In the genomic region with DNA sequence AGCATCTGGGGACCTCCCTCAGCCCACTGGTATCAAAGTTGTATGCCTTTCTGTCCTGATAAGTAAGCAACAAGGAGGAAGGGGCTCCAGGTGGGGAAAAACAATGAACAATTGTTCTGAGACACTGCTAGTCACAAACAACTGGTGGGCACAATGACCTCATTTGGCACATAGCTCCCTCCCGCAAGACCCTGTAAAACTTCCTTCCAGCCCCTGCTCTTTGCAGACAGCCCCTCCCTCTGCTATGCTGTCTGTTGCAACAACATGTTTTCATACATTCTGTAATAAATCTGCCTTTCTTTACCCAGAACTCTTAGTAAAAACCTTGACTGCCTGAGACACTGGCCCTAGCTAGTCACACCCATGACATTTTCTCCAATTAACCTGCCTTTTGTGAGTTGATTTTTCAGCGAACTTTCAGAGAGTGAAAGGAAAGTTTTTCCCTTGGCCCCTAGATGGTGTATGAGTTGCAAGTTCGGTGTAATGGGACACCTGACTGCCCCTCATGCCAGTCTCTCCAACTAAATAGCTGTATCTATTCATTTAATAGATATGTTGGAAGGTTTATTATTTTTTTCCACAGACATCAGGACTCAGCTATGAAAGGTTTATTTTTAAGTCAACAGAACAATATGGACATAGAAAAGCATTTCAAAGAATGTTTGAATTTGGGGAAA, we compare ENCODE assay signal across 9 cellular contexts.
DNase-seq lines count a peak whose midpoint lies in the region; ATAC-seq, FAIRE-seq and TF ChIP-seq lines count a peak whose summit lies in the region.
"Had no signal": no experiment of that assay in that cellular context is flagged by ENCODE, and none has a peak within 500 bp of the region (broad histone marks: within the 10 kb centered on the region; RNA-seq: fewer than 3 reads in every experiment).

No MANE protein-coding gene starts in this region.

- no peak for TF ChIP-seq EP300 in GM12878 (IDR thresholded peaks at IDR 0.05; ENCODE audit: borderline replicate concordance in 1 of 2, control insufficient read depth in 1 of 2, low read depth in 2 of 2, low read length in 2 of 2)
- peak in 1 of 2 experiments; percentile 52; a peak in 1 of 4 replicates for TF ChIP-seq EP300 in HepG2 (IDR thresholded peaks at IDR 0.05; ENCODE audit: low read depth in 2 of 2, low read length in 2 of 2)
- TF ChIP-seq EP300 in HepG2 (CRISPR knock-in tag; IDR thresholded peaks at IDR 0.05; ENCODE audit: borderline replicate concordance), result no peak

- SMC1A ChIA-PET in GM12878 (lab: Charles Lee; ENCODE audit: uncharacterized antibody, unreplicated experiment), result interaction anchor here (0.6 to 2.4 kb wide), 11 partner anchors 28 to 331 kb away, joined by 3 to 7 read pairs (median 4); no protein-coding TSS in a partner anchor

- POLR2A ChIA-PET in GM12878 (lab: Charles Lee), result no interaction called here
- POLR2A ChIA-PET in HepG2 (lab: Yijun Ruan, JAX), result interaction anchor here (1.5 kb wide), 1 partner anchor 256 kb away, joined by 5 read pairs; the partner anchor contains the start of gene AMD1

- TF ChIP-seq RAD21 in GM12878 (IDR thresholded peaks at IDR 0.05; ENCODE audit: insufficient read depth, low read depth, low read length) (peak; percentile 47), HepG2 (CRISPR knock-in tag; IDR thresholded peaks at IDR 0.05) (no peak)

- FAIRE-seq in GM12878 (lab: Jason Lieb, UNC), result no peak
- no peak for FAIRE-seq in HepG2 (lab: Jason Lieb, UNC)

- intact Hi-C loops in GM12878 (cut with micrococcal nuclease; ENCODE audit: unreplicated experiment) (loop anchor here (10.0 kb wide), 1 partner anchor 326 kb away; no protein-coding TSS in a partner anchor), HepG2 (cut with micrococcal nuclease; ENCODE audit: unreplicated experiment) (no loop called here), spleen (cut with DNase I; ENCODE audit: low total_unique reads) (no loop called here)

- H3K4me1 ChIP-seq in GM12878 (ENCODE audit: control insufficient read depth, insufficient read depth, low read length), result peaks cover 11% of the 10 kb centered on the region
- H3K4me1 ChIP-seq in HepG2 (ENCODE audit: insufficient read depth, low read length), result peaks cover 23% of the 10 kb centered on the region
- H3K4me1 ChIP-seq in spleen, result no peaks in the 10 kb centered on the region

- TF ChIP-seq CTCF in C4-2B (conservative IDR thresholded peaks at IDR 0.05) (peak; percentile 71), GM12878 (IDR thresholded peaks at IDR 0.05 in 2 of 3, conservative IDR thresholded peaks at IDR 0.05 in 1 of 3; ENCODE audit: control insufficient read depth in 2 of 3, extremely low read depth in 1 of 3, insufficient read depth in 1 of 3, low read depth in 3 of 3, low read length in 3 of 3) (peak in 2 of 3 experiments; percentile 34 to 48; a peak in 4 of 6 replicates), HepG2 (CRISPR knock-in tag; IDR thresholded peaks at IDR 0.05) (peak; percentile 48), spleen (IDR thresholded peaks at IDR 0.05 in 8 of 11, conservative IDR thresholded peaks at IDR 0.05 in 3 of 11) (no peak)

- TF ChIP-seq POLR2A in GM12878 (IDR thresholded peaks at IDR 0.05; ENCODE audit: low read depth, low read length), result no peak
- no peak for TF ChIP-seq POLR2A in HepG2 (IDR thresholded peaks at IDR 0.05; ENCODE audit: insufficient read depth in 1 of 2, low read depth in 2 of 2, low read length in 2 of 2)
- no peak for TF ChIP-seq POLR2A in spleen (IDR thresholded peaks at IDR 0.05)

- peak overlapping the region; percentile 69 for H3K27ac ChIP-seq in C4-2B
- no peak overlapping the region for H3K27ac ChIP-seq in GM12878 (ENCODE audit: control insufficient read depth, insufficient read depth)
- H3K27ac ChIP-seq in HepG2 (ENCODE audit: extremely low read length, insufficient read depth, low read length), result peak overlapping the region; percentile 17
- peak overlapping the region in 1 of 8 donors; percentile 2 for H3K27ac ChIP-seq in spleen

- H3K4me2 ChIP-seq in GM12878 (ENCODE audit: control insufficient read depth, insufficient read depth) (no peak overlapping the region), HepG2 (ENCODE audit: low read depth, low read length) (no peak overlapping the region; the same call in 1 of the 2 replicates)

- DNase-seq in HT1080 (ENCODE audit: low read depth) (peak; percentile 57), GM12878 (ENCODE audit: low read depth, low spot score) (peak; percentile 11), HepG2 (ENCODE audit: low spot score) (peak; percentile 28), foreskin melanocyte (no peak), spleen (no peak)
- DNase-seq in NK-92 treated with Interleukin-12 subunit alpha and Interleukin-12 subunit beta, amount 100 ng/mL, for 24 hours (lab: John Stamatoyannopoulos, UW), result no peak
- no peak for DNase-seq in activated T-cell treated with anti-CD3 and anti-CD28 coated beads, Interleukin-2, amount 50 U/mL, for 1 hour
- DNase-seq: activated naive CD8-positive, alpha-beta T cell treated with anti-CD3 and anti-CD28 coated beads, Interleukin-2, amount 50 U/mL, for 24 hours had no signal

- RAD21 ChIA-PET in GM12878 (lab: Charles Lee; ENCODE audit: unreplicated experiment), result interaction anchor here (0.5 to 2.0 kb wide), 8 partner anchors 13 to 380 kb away, joined by 3 to 10 read pairs (median 3); no protein-coding TSS in a partner anchor

- CTCF ChIA-PET in GM12878 (lab: Yijun Ruan, JAX) (interaction anchor here (0.5 to 2.3 kb wide), 17 partner anchors 9 to 363 kb away, joined by 3 to 22 read pairs (median 4); partner anchors contain the start of gene RPF2), HepG2 (lab: Yijun Ruan, JAX; ENCODE audit: low intra/inter-chr PET ratio, low total read pairs) (interaction anchor here (0.8 kb wide), 1 partner anchor 381 kb away, joined by 3 read pairs; no protein-coding TSS in a partner anchor)

- H3K27me3 ChIP-seq in GM12878 (replicated peaks in 1 of 2; ENCODE audit: control insufficient read depth in 2 of 2, insufficient read depth in 2 of 2, low read length in 1 of 2) (no peaks in the 10 kb centered on the region), HepG2 (ENCODE audit: control insufficient read depth in 1 of 2, insufficient read depth in 2 of 2, low read length in 2 of 2) (no peaks in the 10 kb centered on the region), spleen (replicated peaks in 1 of 7) (no peaks in the 10 kb centered on the region)

- WGBS in GM12878 (ENCODE audit: insufficient coverage, insufficient replicate concordance, low lambda C conversion rate, missing lambda C conversion rate), result 35% methylated on average over 3 of the region's 3 CpGs
- WGBS in HepG2 (ENCODE audit: low lambda C conversion rate), result 69% methylated on average over 3 of the region's 3 CpGs
- 34 to 53% (median 43%) methylated on average over 3 of the region's 3 CpGs for WGBS in spleen, 5 donors

- BruUV-seq in GM12878 (replicated peaks; lab: Mats Ljungman, UMichigan) (no TSS peak), HepG2 (replicated peaks; lab: Mats Ljungman, UMichigan) (no TSS peak)

- H2AFZ ChIP-seq in GM12878 (ENCODE audit: control insufficient read depth, low read depth, low read length), result 0 out of 2 replicates have a peak overlapping the region, but pooled peaks have one; percentile 7
- no peak overlapping the region for H2AFZ ChIP-seq in HepG2 (ENCODE audit: low read length)

- H3K36me3 ChIP-seq in GM12878 (ENCODE audit: control insufficient read depth in 2 of 2, insufficient read depth in 2 of 2, low read length in 1 of 2) (peaks cover 0 to 7% of the 10 kb centered on the region in 2 experiments; a peak in 3 of 4 replicates), HepG2 (replicated peaks in 1 of 2; ENCODE audit: control insufficient read depth in 1 of 2, insufficient read depth in 2 of 2, low read length in 2 of 2) (peaks cover 17 to 68% of the 10 kb centered on the region in 2 experiments), spleen (peaks cover 0 to 93% (median 37%) of the 10 kb centered on the region in 6 donors)

- H3K9me3 ChIP-seq in GM12878 (replicated peaks; ENCODE audit: control insufficient read depth, insufficient read depth, low read length) (no peaks in the 10 kb centered on the region), HepG2 (ENCODE audit: low read length) (no peaks in the 10 kb centered on the region), spleen (no peaks in the 10 kb centered on the region)

- in situ Hi-C loops in GM12878 (cut with MboI), result no loop called here
- in situ Hi-C loops in HepG2 (cut with HindIII; ENCODE audit: extremely low pct_ligation_motif_present, low pct_unique_long_range_greater_than_20kb), result no loop called here

- H3K4me3 ChIP-seq in GM12878 (no peak overlapping the region), HepG2 (replicated peaks in 1 of 3; ENCODE audit: insufficient read depth in 1 of 3, low read depth in 2 of 3, low read length in 3 of 3) (no peak overlapping the region), spleen (no peak overlapping the region)

- H3K9ac ChIP-seq in GM12878 (ENCODE audit: control insufficient read depth, insufficient read depth, low read length) (no peak overlapping the region), HepG2 (ENCODE audit: insufficient read depth, low read depth, low read length) (no peak overlapping the region)

- ATAC-seq in GM12878 (peak; percentile 71), HepG2 (peak; percentile 87)

- H3K79me2 ChIP-seq in GM12878 (ENCODE audit: control insufficient read depth, insufficient read depth, low read length) (no peaks in the 10 kb centered on the region), HepG2 (ENCODE audit: insufficient read depth, low read length) (no peaks in the 10 kb centered on the region)

- H4K20me1 ChIP-seq in GM12878 (ENCODE audit: control insufficient read depth, insufficient read depth) (no peaks in the 10 kb centered on the region), HepG2 (ENCODE audit: insufficient read depth, low read length) (no peaks in the 10 kb centered on the region)

TF ChIP-seq in GM12878, 131 proteins besides CTCF, POLR2A, EP300 and RAD21:
- no peak for TF ChIP-seq SIX5 (IDR thresholded peaks at IDR 0.05; ENCODE audit: low read depth, low read length, severe bottlenecking)
- peak; percentile 38; the same call in 1 of the 2 replicates for TF ChIP-seq RAD51 (IDR thresholded peaks at IDR 0.05)
- no peak for TF ChIP-seq CHD1 (IDR thresholded peaks at IDR 0.05; ENCODE audit: low read depth, low read length)

TF ChIP-seq in HepG2, 621 proteins besides CTCF, POLR2A, EP300 and RAD21 (continues in another document):
- no peak for TF ChIP-seq SP140L (CRISPR knock-in tag; IDR thresholded peaks at IDR 0.05; ENCODE audit: borderline replicate concordance)
- no peak for TF ChIP-seq SOX13 (IDR thresholded peaks at IDR 0.05)
- peak in 1 of 2 experiments; percentile 58; a peak in 2 of 4 replicates for TF ChIP-seq SOX13 (CRISPR knock-in tag; conservative IDR thresholded peaks at IDR 0.05 in 1 of 2, IDR thresholded peaks at IDR 0.05 in 1 of 2)
- TF ChIP-seq ZNF616 (CRISPR knock-in tag; IDR thresholded peaks at IDR 0.05; ENCODE audit: low read depth), result no peak
- 0 out of 2 replicates have a peak, but pooled peaks have one; percentile 46 for TF ChIP-seq ZNF747 (CRISPR knock-in tag; IDR thresholded peaks at IDR 0.05; ENCODE audit: borderline replicate concordance)
- TF ChIP-seq ZFP62 (CRISPR knock-in tag; IDR thresholded peaks at IDR 0.05), result no peak

Comparison
In these comparisons a context has a peak if more than half of its experiments do, and no peak if none do; other contexts are left out.
1. CTCF ChIP-seq: peak in C4-2B (single experiment), GM12878 (2 of 3) and HepG2 (single experiment); none in spleen (0 of 11).
2. DNase-seq: peak in HT1080 (single experiment), GM12878 (single experiment) and HepG2 (single experiment); none in foreskin melanocyte (single experiment), NK-92 treated with Interleukin-12 subunit alpha and Interleukin-12 subunit beta, amount 100 ng/mL, for 24 hours (single experiment), spleen (single experiment) and activated T-cell treated with anti-CD3 and anti-CD28 coated beads, Interleukin-2, amount 50 U/mL, for 1 hour (single experiment).